ENCODE assay signal across 8 cellular contexts in the genomic region with DNA sequence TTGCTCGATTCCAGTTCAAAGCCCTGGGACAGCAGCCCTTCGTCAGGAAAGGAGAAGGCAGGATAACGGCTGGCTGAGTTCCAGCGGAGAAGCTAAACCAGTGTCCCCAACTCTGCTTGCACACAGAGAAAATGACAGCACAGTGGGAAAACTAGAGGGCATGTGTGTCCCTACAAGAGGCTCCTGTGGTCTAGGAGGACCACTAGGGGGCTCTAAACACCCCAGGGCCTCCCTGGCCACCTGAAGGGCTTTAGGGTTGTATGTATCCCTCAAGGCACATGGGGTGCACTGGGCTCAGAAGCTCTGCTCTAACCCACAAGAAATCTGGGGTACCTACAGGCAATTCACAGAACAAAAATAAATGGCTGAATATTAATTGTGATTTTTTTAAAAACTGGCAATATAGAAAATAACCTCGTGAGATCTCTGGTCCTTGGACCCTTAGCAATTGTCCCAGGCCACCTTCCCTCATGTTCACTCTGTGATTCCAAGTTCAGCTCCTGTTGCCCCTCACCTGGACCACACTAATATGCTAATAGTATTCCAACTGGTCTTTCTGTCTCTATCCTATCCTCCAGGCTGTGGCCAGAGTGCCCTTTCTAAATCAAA. TPM values are rescaled to one million over a fixed set of nuclear protein-coding genes. Genes with fewer than 3 reads are reported as not detected.
A peak's percentile ranks its signal among the peaks of the same experiment; 100 is the strongest.
DNase-seq lines count a peak whose midpoint lies in the region; ATAC-seq, FAIRE-seq and TF ChIP-seq lines count a peak whose summit lies in the region.

No MANE protein-coding gene starts in this region.

- peak overlapping the region; percentile 87 for H3K27ac Mint-ChIP-seq in activated T-helper 1 cell treated with anti-CD3 and anti-CD28 coated beads, Interleukin-12 subunit alpha, Interleukin-12 subunit beta, Interleukin-2, Interleukin-4 antibody, amounts not matched to agents 30 ng/mL and 10 ng/mL and 1 ng/mL, durations not matched to agents 14 hours and 24 hours and 36 hours

- H4K20me1 ChIP-seq in Karpas-422 (ENCODE audit: insufficient read depth, low read depth, low read length): no peaks in the 10 kb centered on the region

- TF ChIP-seq CTCF in A549 (IDR thresholded peaks at IDR 0.05): peak; percentile 72
- TF ChIP-seq CTCF in heart left ventricle (IDR thresholded peaks at IDR 0.05): peak; percentile 32 to 64 (median 51)
- no peak for TF ChIP-seq CTCF in ovary (IDR thresholded peaks at IDR 0.05)

- no peak for TF ChIP-seq POLR2A in A549 (IDR thresholded peaks at IDR 0.05; ENCODE audit: low read length)
- no peak for TF ChIP-seq POLR2A in heart left ventricle (IDR thresholded peaks at IDR 0.05)
- no peak for TF ChIP-seq POLR2A in ovary (IDR thresholded peaks at IDR 0.05)

- no peak for TF ChIP-seq EP300 in A549 (IDR thresholded peaks at IDR 0.05)
- TF ChIP-seq EP300 in ovary (IDR thresholded peaks at IDR 0.05): no peak

- H3K4me3 ChIP-seq in A549 (no peak overlapping the region), Karpas-422 (ENCODE audit: low read length) (no peak overlapping the region), heart left ventricle (no peak overlapping the region), stomach smooth muscle (ENCODE audit: low read length in 2 of 2) (no peak overlapping the region), ovary (no peak overlapping the region)

- POLR2A ChIA-PET in A549 (lab: Yijun Ruan, JAX): no interaction called here

- CTCF ChIA-PET in A549 (lab: Yijun Ruan, JAX): interaction anchor here (0.7 to 2.8 kb wide), 9 partner anchors 9 to 159 kb away, joined by 3 to 16 read pairs (median 4); no protein-coding TSS in a partner anchor

- DNase-seq in A549 (ENCODE audit: low read depth in 1 of 2, low spot score in 1 of 2): peak; percentile 54 to 74
- peak; percentile 48 for DNase-seq in ELF-1 (ENCODE audit: low read depth, low spot score)
- DNase-seq in Karpas-422: peak; percentile 74
- no peak for DNase-seq in activated T-helper 1 cell treated with anti-CD3 and anti-CD28 coated beads, Interleukin-12 subunit alpha, Interleukin-12 subunit beta, Interleukin-2, Interleukin-4 antibody, amounts not matched to agents 30 ng/mL and 10 ng/mL and 1 ng/mL, durations not matched to agents 14 hours and 24 hours and 36 hours (ENCODE audit: low spot score)
- peak in 1 of 5 donors; percentile 27 for DNase-seq in heart left ventricle
- DNase-seq in NCI-H187 (lab: John Stamatoyannopoulos, UW): no peak
- DNase-seq in ovary: no peak

- intact Hi-C loops in activated T-helper 1 cell treated with anti-CD3 and anti-CD28 coated beads, Interleukin-12 subunit alpha, Interleukin-12 subunit beta, Interleukin-2, Interleukin-4 antibody, amounts not matched to agents 30 ng/mL and 10 ng/mL and 1 ng/mL, durations not matched to agents 14 hours and 24 hours and 36 hours (cut with micrococcal nuclease): loop anchor here (1.0 to 2.0 kb wide), 2 partner anchors 14 to 34 kb away; no protein-coding TSS in a partner anchor
- intact Hi-C loops in heart left ventricle (cut with DNase I) (no loop called here), ovary (cut with DNase I) (no loop called here)

- 89% methylated on average over 5 of the region's 5 CpGs for WGBS in A549 (ENCODE audit: missing lambda C conversion rate)
- WGBS in heart left ventricle, 4 donors: 66 to 88% (median 74%) methylated on average over 5 of the region's 5 CpGs
- WGBS in ovary, 3 donors: 86 to 88% (median 86%) methylated on average over 5 of the region's 5 CpGs

- no peaks in the 10 kb centered on the region for H3K27me3 Mint-ChIP-seq in activated T-helper 1 cell treated with anti-CD3 and anti-CD28 coated beads, Interleukin-12 subunit alpha, Interleukin-12 subunit beta, Interleukin-2, Interleukin-4 antibody, amounts not matched to agents 30 ng/mL and 10 ng/mL and 1 ng/mL, durations not matched to agents 14 hours and 24 hours and 36 hours (ENCODE audit: insufficient read depth)

- H3K4me3 Mint-ChIP-seq in activated T-helper 1 cell treated with anti-CD3 and anti-CD28 coated beads, Interleukin-12 subunit alpha, Interleukin-12 subunit beta, Interleukin-2, Interleukin-4 antibody, amounts not matched to agents 30 ng/mL and 10 ng/mL and 1 ng/mL, durations not matched to agents 14 hours and 24 hours and 36 hours: no peak overlapping the region

- no peaks in the 10 kb centered on the region for H3K4me1 ChIP-seq in A549
- no peaks in the 10 kb centered on the region for H3K4me1 ChIP-seq in Karpas-422 (ENCODE audit: low read length)
- H3K4me1 ChIP-seq in heart left ventricle: peaks cover 0 to 18% (median 0%) of the 10 kb centered on the region in 12 donors
- H3K4me1 ChIP-seq in stomach smooth muscle (ENCODE audit: control insufficient read depth, insufficient read depth, low read length): peaks cover 7% of the 10 kb centered on the region
- H3K4me1 ChIP-seq in ovary (ENCODE audit: insufficient read depth): no peaks in the 10 kb centered on the region

- H3K9me3 Mint-ChIP-seq in activated T-helper 1 cell treated with anti-CD3 and anti-CD28 coated beads, Interleukin-12 subunit alpha, Interleukin-12 subunit beta, Interleukin-2, Interleukin-4 antibody, amounts not matched to agents 30 ng/mL and 10 ng/mL and 1 ng/mL, durations not matched to agents 14 hours and 24 hours and 36 hours: peaks cover 12% of the 10 kb centered on the region

- H3K4me2 ChIP-seq in A549: no peak overlapping the region
- H3K4me2 ChIP-seq in Karpas-422 (ENCODE audit: low read depth, low read length, poor library complexity, severe bottlenecking): no peak overlapping the region

- peak; percentile 55 to 56; a peak in 4 of 5 replicates for TF ChIP-seq RAD21 in A549 (conservative IDR thresholded peaks at IDR 0.05 in 1 of 2, IDR thresholded peaks at IDR 0.05 in 1 of 2)

- H3K27ac ChIP-seq in A549 (peak overlapping the region in 1 of 2 experiments; percentile 34; a peak in 2 of 6 replicates), Karpas-422 (ENCODE audit: low read length) (no peak overlapping the region), heart left ventricle (peak overlapping the region in 1 of 12 donors; percentile 61), stomach smooth muscle (ENCODE audit: low read length) (peak overlapping the region; percentile 60), ovary (no peak overlapping the region)

- H3K36me3 Mint-ChIP-seq in activated T-helper 1 cell treated with anti-CD3 and anti-CD28 coated beads, Interleukin-12 subunit alpha, Interleukin-12 subunit beta, Interleukin-2, Interleukin-4 antibody, amounts not matched to agents 30 ng/mL and 10 ng/mL and 1 ng/mL, durations not matched to agents 14 hours and 24 hours and 36 hours (ENCODE audit: low read depth): peaks cover 86% of the 10 kb centered on the region

- no peak overlapping the region for H2AFZ ChIP-seq in Karpas-422 (ENCODE audit: low read length)

- ATAC-seq in A549: peak; percentile 93 to 95
- peak in 1 of 4 donors; percentile 61 for ATAC-seq in heart left ventricle

- H3K4me1 Mint-ChIP-seq in activated T-helper 1 cell treated with anti-CD3 and anti-CD28 coated beads, Interleukin-12 subunit alpha, Interleukin-12 subunit beta, Interleukin-2, Interleukin-4 antibody, amounts not matched to agents 30 ng/mL and 10 ng/mL and 1 ng/mL, durations not matched to agents 14 hours and 24 hours and 36 hours (ENCODE audit: low read depth): peaks cover 71% of the 10 kb centered on the region

- no peaks in the 10 kb centered on the region for H3K79me2 ChIP-seq in Karpas-422 (ENCODE audit: low read length)

- H3K9me3 ChIP-seq in A549: no peaks in the 10 kb centered on the region
- H3K9me3 ChIP-seq in Karpas-422 (ENCODE audit: low read length): no peaks in the 10 kb centered on the region
- H3K9me3 ChIP-seq in heart left ventricle: no peaks in the 10 kb centered on the region
- H3K9me3 ChIP-seq in stomach smooth muscle (ENCODE audit: control insufficient read depth in 2 of 2, low read length in 2 of 2): no peaks in the 10 kb centered on the region
- H3K9me3 ChIP-seq in ovary: no peaks in the 10 kb centered on the region

- H3K36me3 ChIP-seq in Karpas-422 (ENCODE audit: insufficient read depth, low read length) (peaks cover 39% of the 10 kb centered on the region), heart left ventricle (peaks cover 0 to 100% (median 100%) of the 10 kb centered on the region in 9 donors), stomach smooth muscle (ENCODE audit: control insufficient read depth in 2 of 2, insufficient read depth in 2 of 2, low read length in 2 of 2) (peaks cover 40 to 56% of the 10 kb centered on the region in 2 donors), ovary (no peaks in the 10 kb centered on the region)

- no peak overlapping the region for H3K9ac ChIP-seq in Karpas-422 (ENCODE audit: low read length)
- no peak overlapping the region for H3K9ac ChIP-seq in stomach smooth muscle (ENCODE audit: low read length in 2 of 2)

- no peak for FAIRE-seq in A549 (lab: Jason Lieb, UNC)

- H3K27me3 ChIP-seq in Karpas-422 (ENCODE audit: low read length): no peaks in the 10 kb centered on the region
- H3K27me3 ChIP-seq in heart left ventricle: no peaks in the 10 kb centered on the region
- no peaks in the 10 kb centered on the region for H3K27me3 ChIP-seq in stomach smooth muscle (ENCODE audit: control insufficient read depth in 1 of 2, insufficient read depth in 2 of 2, low read length in 2 of 2)
- H3K27me3 ChIP-seq in ovary: no peaks in the 10 kb centered on the region

- H3K9me2 ChIP-seq in Karpas-422 (replicated peaks; ENCODE audit: insufficient read depth, low read length): no peaks in the 10 kb centered on the region

TF ChIP-seq in A549, 52 proteins besides CTCF, POLR2A, EP300 and RAD21:
- TF ChIP-seq JUNB (IDR thresholded peaks at IDR 0.05): no peak
- TF ChIP-seq SMC3 (IDR thresholded peaks at IDR 0.05): peak; percentile 63

RNA-seq across cellular contexts. Expression of a gene that starts 17.5 kb away (rescaled TPM):
- polyA plus RNA-seq in A549 (2011; rRNA removed): 167 and 182 TPM in 2 replicates
- polyA plus RNA-seq in A549 (2012; cell fraction: cytosol; rRNA removed): 48.3 and 55.8 TPM in 2 replicates
- polyA plus RNA-seq in A549 (2012; cell fraction: nucleus; rRNA removed): 55.1 and 61.8 TPM in 2 replicates
- polyA plus RNA-seq in A549 (2017; fragmentation: RNase III; extraction: RNeasy Plus Mini Kit Qiagen cat#74134 plus additional on column Dnase treatment): 104 to 107 TPM (median 105 TPM) in 3 replicates
- polyA minus RNA-seq in A549 (2011; rRNA and poly(A)+ RNA removed): 169 and 178 TPM in 2 replicates
- 46.7 and 49.7 TPM in 2 replicates for total RNA-seq in Karpas-422 (2014; rRNA removed; shearing (Covaris generic); ENCODE audit: low replicate concordance)
- 129 and 136 TPM in 2 replicates for total RNA-seq in activated T-helper 1 cell treated with anti-CD3 and anti-CD28 coated beads, Interleukin-12 subunit alpha, Interleukin-12 subunit beta, Interleukin-2, Interleukin-4 antibody, amounts not matched to agents 30 ng/mL and 10 ng/mL and 1 ng/mL, durations not matched to agents 14 hours and 24 hours and 36 hours
- total RNA-seq in heart left ventricle: 100 to 1,000 TPM in 1 of 9 donors, 10 to 100 TPM in 8; 29.1 to 469 (median 55.1) TPM
- polyA plus RNA-seq in heart left ventricle: 10 to 100 TPM in 1 of 2 donors, 1 to 10 TPM in 1; 7.8 to 31.8 TPM
- total RNA-seq in ovary: 10 to 100 TPM; 27.3 to 57.6 (median 46.4) TPM
- polyA plus RNA-seq in ovary: 10 to 100 TPM; 30.5 to 89.2 TPM

Comparison
In these comparisons a context has a peak if more than half of its experiments do, and no peak if none do; other contexts are left out.
1. DNase-seq: peak in A549 (2 of 2), ELF-1 (single experiment) and Karpas-422 (single experiment); none in activated T-helper 1 cell treated with anti-CD3 and anti-CD28 coated beads, Interleukin-12 subunit alpha, Interleukin-12 subunit beta, Interleukin-2, Interleukin-4 antibody, amounts not matched to agents 30 ng/mL and 10 ng/mL and 1 ng/mL, durations not matched to agents 14 hours and 24 hours and 36 hours (single experiment), NCI-H187 (0 of 2) and ovary (0 of 5).
2. CTCF ChIP-seq: peak in A549 (single experiment) and heart left ventricle (12 of 12); none in ovary (0 of 3).